Comparison of ENCODE assay signal across 1 cellular context in genomic region chr6:5726976-5727718, GRCh38.
TF ChIP-seq lines count a peak whose summit lies in the region.

No MANE protein-coding gene starts in this region.

TF ChIP-seq in H1, 55 proteins besides CTCF, POLR2A, EP300 and RAD21:
- TF ChIP-seq SP4 (IDR thresholded peaks at IDR 0.05; ENCODE audit: low read length) (no peak), RFX5 (IDR thresholded peaks at IDR 0.05; ENCODE audit: borderline replicate concordance, low read depth, low read length) (no peak), KDM5A (IDR thresholded peaks at IDR 0.05; ENCODE audit: low read length) (no peak), CEBPB (IDR thresholded peaks at IDR 0.05; ENCODE audit: low read depth, low read length) (no peak), RBBP5 (IDR thresholded peaks at IDR 0.05; ENCODE audit: borderline replicate concordance, low read depth, low read length) (no peak), BRCA1 (IDR thresholded peaks at IDR 0.05; ENCODE audit: low read depth, low read length) (no peak), KDM1A (IDR thresholded peaks at IDR 0.05; ENCODE audit: borderline replicate concordance, low read length) (no peak), TEAD4 (IDR thresholded peaks at IDR 0.05; ENCODE audit: low read depth, low read length) (no peak), HDAC2 (IDR thresholded peaks at IDR 0.05; ENCODE audit: borderline replicate concordance in 1 of 2, low read depth in 2 of 2, low read length in 2 of 2) (no peak), GTF2F1 (IDR thresholded peaks at IDR 0.05; ENCODE audit: borderline replicate concordance, low read depth, low read length) (no peak), SIN3A (conservative IDR thresholded peaks at IDR 0.05 in 1 of 2, IDR thresholded peaks at IDR 0.05 in 1 of 2; ENCODE audit: low read depth in 1 of 2, low read length in 2 of 2) (no peak)
TF ChIP-seq in H1: peak in this region for 0.
